In the genomic region with DNA sequence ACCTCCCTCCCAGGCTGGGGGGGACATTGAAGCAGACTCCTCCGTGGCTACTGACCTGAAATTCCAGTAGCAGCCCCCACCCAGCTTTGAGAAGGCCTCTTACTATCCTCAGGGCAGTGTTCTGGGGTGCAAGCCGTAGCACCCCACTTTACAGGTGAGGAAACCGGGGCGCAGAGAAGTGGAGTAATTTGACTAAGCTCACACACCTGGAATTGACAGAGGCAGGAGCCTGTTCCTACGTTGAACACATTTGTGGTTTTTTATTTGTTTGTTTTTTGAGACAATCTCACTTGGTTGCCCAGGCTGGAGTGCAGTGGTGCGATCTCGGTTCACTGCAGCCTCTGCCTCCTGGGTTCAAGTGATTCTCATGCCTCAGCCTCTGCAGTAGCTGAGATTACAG, we compare ENCODE assay signal across 23 cellular contexts. TPM values are rescaled to one million over a fixed set of nuclear protein-coding genes. Genes with fewer than 3 reads are reported as not detected.
DNase-seq lines count a peak whose midpoint lies in the region; ATAC-seq, FAIRE-seq and TF ChIP-seq lines count a peak whose summit lies in the region.
"Had no signal": no experiment of that assay in that cellular context is flagged by ENCODE, and none has a peak within 500 bp of the region (broad histone marks: within the 10 kb centered on the region; RNA-seq: fewer than 3 reads in every experiment).

No MANE protein-coding gene starts in this region.

- no peak overlapping the region for H2BK20ac ChIP-seq in H1 (ENCODE audit: low read length)

- DNase-seq in CD8-positive, alpha-beta T cell, result no peak
- no peak for DNase-seq in H1 (ENCODE audit: low read depth in 1 of 2, low spot score in 2 of 2)
- DNase-seq in spleen, result no peak
- DNase-seq in NCI-H2196 (lab: John Stamatoyannopoulos, UW; ENCODE audit: unreplicated experiment), result no peak
- DNase-seq in effector CD4-positive, alpha-beta T cell, result no peak
- no peak for DNase-seq in right atrium auricular region (ENCODE audit: low spot score)
- DNase-seq: SIG-M5 had no signal

- 0 out of 2 replicates have a peak overlapping the region, but pooled peaks have one; percentile 77 for H2BK12ac ChIP-seq in H1 (ENCODE audit: low read depth, low read length)

- no peaks in the 10 kb centered on the region for H3K4me1 ChIP-seq in CD8-positive, alpha-beta T cell (ENCODE audit: insufficient read depth, low read length)
- H3K4me1 ChIP-seq in HEK293 (ENCODE audit: control insufficient read depth, insufficient read depth, low read length) (0 out of 2 replicates have a peak, but pooled peaks cover 4% of the 10 kb centered on the region), H1 (replicated peaks in 1 of 4; ENCODE audit: control insufficient read depth in 3 of 4, insufficient read depth in 4 of 4, low read length in 3 of 4) (peaks cover 0 to 3% (median under 1%) of the 10 kb centered on the region in 4 experiments; a peak in 2 of 7 replicates), spleen (peaks cover 0 to 41% (median 14%) of the 10 kb centered on the region in 6 donors), right atrium auricular region (no peaks in the 10 kb centered on the region)
- H3K4me1 ChIP-seq: colonic mucosa, psoas muscle, tibial artery had no signal

- CTCF ChIA-PET in CD8-positive, alpha-beta T cell (lab: Charles Lee), result interaction anchor here (0.7 to 10.1 kb wide), 24 partner anchors 8 to 215 kb away, joined by 3 to 104 read pairs (median 4); no protein-coding TSS in a partner anchor
- CTCF ChIA-PET in HEK293 (lab: Yijun Ruan, JAX) (interaction anchor here (0.5 to 2.4 kb wide), 22 partner anchors 12 to 320 kb away, joined by 3 to 27 read pairs (median 3); no protein-coding TSS in a partner anchor), H1 (lab: Charles Lee; ENCODE audit: partially characterized antibody) (interaction anchor here (0.6 to 11.1 kb wide), 33 partner anchors 12 to 316 kb away, joined by 3 to 162 read pairs (median 4); partner anchors contain the start of gene GNA15)

- H2AFZ ChIP-seq in H1 (ENCODE audit: low read length), result peak overlapping the region; percentile 93; the same call in 1 of the 2 replicates

- H3K18ac ChIP-seq in H1 (ENCODE audit: extremely low read depth, low read length), result no peak overlapping the region

- no peak overlapping the region for H3K4ac ChIP-seq in H1 (replicated peaks; ENCODE audit: insufficient read length, low read depth, low read length)

- no peak overlapping the region for H3K23ac ChIP-seq in H1 (ENCODE audit: insufficient read length)

- no peak overlapping the region for H3K14ac ChIP-seq in H1 (ENCODE audit: insufficient read length)

- H3K23me2 ChIP-seq in H1 (ENCODE audit: low read depth, low read length), result no peaks in the 10 kb centered on the region

- H3K4me1 Mint-ChIP-seq in CD8-positive, alpha-beta T cell (ENCODE audit: low read depth), result peaks cover 14% of the 10 kb centered on the region

- H2BK5ac ChIP-seq in H1 (ENCODE audit: low read depth, low read length), result no peak overlapping the region

- TF ChIP-seq EP300 in H1 (IDR thresholded peaks at IDR 0.05; ENCODE audit: borderline replicate concordance in 1 of 2, low read depth in 2 of 2, low read length in 2 of 2), result no peak

- no peak overlapping the region for H3K27ac ChIP-seq in CD8-positive, alpha-beta T cell (ENCODE audit: low read depth, low read length)
- H3K27ac ChIP-seq in HEK293 (ENCODE audit: extremely low read depth, low read depth, low read length) (no peak overlapping the region), H1 (ENCODE audit: low read depth, low read length) (no peak overlapping the region), spleen (peak overlapping the region in 7 of 8 donors; percentile 77 to 97 (median 90)), right atrium auricular region (no peak overlapping the region)
- H3K27ac ChIP-seq: colonic mucosa, epithelial cell of prostate, left ventricle myocardium inferior, psoas muscle, tibial artery had no signal

- no peak overlapping the region for H4K8ac ChIP-seq in H1 (ENCODE audit: extremely low read depth, insufficient read depth, low read length)

- H4K5ac ChIP-seq in H1 (ENCODE audit: insufficient read length, low read depth, low read length), result no peak overlapping the region

- H3K36me3 ChIP-seq in CD8-positive, alpha-beta T cell (ENCODE audit: insufficient read depth, low read length), result no peaks in the 10 kb centered on the region
- H3K36me3 ChIP-seq in HEK293 (ENCODE audit: control insufficient read depth in 2 of 2, insufficient read depth in 1 of 2, low read length in 2 of 2) (no peaks in the 10 kb centered on the region), H1 (ENCODE audit: control insufficient read depth in 2 of 4, insufficient read depth in 4 of 4, low read length in 3 of 4) (no peaks in the 10 kb centered on the region), spleen (peaks cover 0 to 31% (median 0%) of the 10 kb centered on the region in 6 donors), right atrium auricular region (no peaks in the 10 kb centered on the region)
- H3K36me3 ChIP-seq: colonic mucosa, left ventricle myocardium inferior, tibial artery had no signal

- H3K79me2 ChIP-seq in H1 (ENCODE audit: control insufficient read depth in 1 of 2, insufficient read depth in 2 of 2, low read length in 2 of 2), result no peaks in the 10 kb centered on the region

- no peak overlapping the region for H3K9ac ChIP-seq in H1 (replicated peaks in 1 of 4; ENCODE audit: extremely low read depth in 1 of 4, low read depth in 3 of 4, low read length in 3 of 4)

- H3K9me3 Mint-ChIP-seq in CD8-positive, alpha-beta T cell, result peaks cover 4% of the 10 kb centered on the region
- H3K9me3 Mint-ChIP-seq: activated B cell treated with CpG ODN at 0.5 μM for 24 hours had no signal

- H3K4me2 ChIP-seq in H1 (ENCODE audit: insufficient read depth in 1 of 2, low read depth in 2 of 2, low read length in 2 of 2), result peak overlapping the region; percentile 39 to 86; a peak in 3 of 4 replicates

- no peak for ATAC-seq in CD8-positive, alpha-beta T cell

- H3K27me3 Mint-ChIP-seq in CD8-positive, alpha-beta T cell (ENCODE audit: low read depth), result no peaks in the 10 kb centered on the region
- H3K27me3 Mint-ChIP-seq: activated B cell treated with CpG ODN at 0.5 μM for 24 hours; activated naive CD8-positive, alpha-beta T cell treated with anti-CD3 and anti-CD28 coated beads, Interleukin-2, amount 50 U/mL, for 24 hours; CD4-positive, alpha-beta memory T cell; naive B cell had no signal

- H3K27ac Mint-ChIP-seq in CD8-positive, alpha-beta T cell, result peak overlapping the region; percentile 14
- H3K27ac Mint-ChIP-seq: activated B cell treated with CpG ODN at 0.5 μM for 24 hours; activated naive CD8-positive, alpha-beta T cell treated with anti-CD3 and anti-CD28 coated beads, Interleukin-2, amount 50 U/mL, for 24 hours; activated T-cell treated with anti-CD3 and anti-CD28 coated beads, Interleukin-2, amount 50 U/mL, for 72 hours; mesothelial cell of epicardium had no signal

- no peaks in the 10 kb centered on the region for H3K36me3 Mint-ChIP-seq in CD8-positive, alpha-beta T cell
- H3K36me3 Mint-ChIP-seq: mesothelial cell of epicardium, naive B cell had no signal

- no peaks in the 10 kb centered on the region for H3K27me3 ChIP-seq in CD8-positive, alpha-beta T cell (ENCODE audit: insufficient read depth, low read length)
- peaks cover 0 to 5% (median 2%) of the 10 kb centered on the region in 4 experiments; a peak in 3 of 7 replicates for H3K27me3 ChIP-seq in H1 (replicated peaks in 1 of 4; ENCODE audit: control insufficient read depth in 3 of 4, extremely low read depth in 1 of 4, insufficient read depth in 3 of 4, low read length in 3 of 4)
- H3K27me3 ChIP-seq in spleen (replicated peaks in 1 of 7), result no peaks in the 10 kb centered on the region
- no peaks in the 10 kb centered on the region for H3K27me3 ChIP-seq in right atrium auricular region
- H3K27me3 ChIP-seq: colonic mucosa had no signal

- no peak overlapping the region for H3K56ac ChIP-seq in H1 (replicated peaks; ENCODE audit: insufficient read length, low read depth, low read length)

- no peak for FAIRE-seq in H1 (lab: Jason Lieb, UNC)
- FAIRE-seq: astrocyte, H54, RCC 7860 had no signal

- H2BK15ac ChIP-seq in H1 (ENCODE audit: low read length), result no peak overlapping the region

- no peak overlapping the region for H2AK5ac ChIP-seq in H1 (ENCODE audit: low read depth, low read length)

- no peak overlapping the region for H4K91ac ChIP-seq in H1 (replicated peaks; ENCODE audit: insufficient read length, low read length)

- H3K79me1 ChIP-seq in H1 (ENCODE audit: low read depth, low read length), result no peaks in the 10 kb centered on the region

- H3K4me3 Mint-ChIP-seq in CD8-positive, alpha-beta T cell, result no peak overlapping the region
- H3K4me3 Mint-ChIP-seq: activated naive CD8-positive, alpha-beta T cell treated with anti-CD3 and anti-CD28 coated beads, Interleukin-2, amount 50 U/mL, for 24 hours; activated T-cell treated with anti-CD3 and anti-CD28 coated beads, Interleukin-2, amount 50 U/mL, for 72 hours had no signal

- no peaks in the 10 kb centered on the region for H3K9me3 ChIP-seq in CD8-positive, alpha-beta T cell (ENCODE audit: low read length)
- H3K9me3 ChIP-seq in HEK293 (ENCODE audit: control insufficient read depth, insufficient read depth, low read depth, low read length) (no peaks in the 10 kb centered on the region), H1 (ENCODE audit: insufficient read depth in 2 of 2, low read depth in 1 of 2, low read length in 1 of 2) (no peaks in the 10 kb centered on the region), spleen (peaks cover 0 to 5% (median 0%) of the 10 kb centered on the region in 8 donors), right atrium auricular region (no peaks in the 10 kb centered on the region)
- H3K9me3 ChIP-seq: colonic mucosa, psoas muscle had no signal

- no peaks in the 10 kb centered on the region for H4K20me1 ChIP-seq in H1 (replicated peaks in 1 of 2; ENCODE audit: control insufficient read depth in 1 of 2, insufficient read depth in 2 of 2, low read length in 2 of 2)

- 83% methylated on average over 7 of the region's 7 CpGs; no CpG with 5 or more reads in 1 of the 2 experiments for WGBS in H1 (ENCODE audit: extremely low coverage in 1 of 2, insufficient coverage in 1 of 2, insufficient read length in 1 of 2, insufficient replicate concordance in 2 of 2, low coverage in 1 of 2, low lambda C conversion rate in 2 of 2, missing lambda C conversion rate in 1 of 2), 2 experiments
- 62 to 86% (median 77%) methylated on average over 7 of the region's 7 CpGs for WGBS in spleen, 5 donors

- POLR2A ChIA-PET in CD8-positive, alpha-beta T cell (lab: Charles Lee), result interaction anchor here (0.9 kb wide), 1 partner anchor 22 kb away, joined by 3 read pairs; no protein-coding TSS in a partner anchor
- POLR2A ChIA-PET in HEK293 (lab: Yijun Ruan, JAX), result interaction anchor here (0.6 to 1.1 kb wide), 2 partner anchors 213 to 326 kb away, joined by 3 read pairs; no protein-coding TSS in a partner anchor
- POLR2A ChIA-PET in H1 (lab: Charles Lee; ENCODE audit: partially characterized antibody), result interaction anchor here (0.6 to 1.6 kb wide), 3 partner anchors 36 to 377 kb away, joined by 3 to 4 read pairs (median 4); no protein-coding TSS in a partner anchor

- H2BK120ac ChIP-seq in H1 (replicated peaks; ENCODE audit: low read depth, low read length), result no peak overlapping the region

- TF ChIP-seq CTCF in CD8-positive, alpha-beta T cell (IDR thresholded peaks at IDR 0.05), result no peak
- TF ChIP-seq CTCF in HEK293 (tag by site-specific recombination; IDR thresholded peaks at IDR 0.05) (no peak), H1 (IDR thresholded peaks at IDR 0.05; ENCODE audit: control extremely low read depth in 1 of 3, insufficient read depth in 1 of 3, low read depth in 1 of 3, low read length in 3 of 3) (no peak), spleen (IDR thresholded peaks at IDR 0.05 in 8 of 11, conservative IDR thresholded peaks at IDR 0.05 in 3 of 11) (no peak), right atrium auricular region (IDR thresholded peaks at IDR 0.05) (no peak)

- no peak for TF ChIP-seq RAD21 in H1 (IDR thresholded peaks at IDR 0.05 in 1 of 2, conservative IDR thresholded peaks at IDR 0.05 in 1 of 2; ENCODE audit: low read depth in 2 of 2, low read length in 2 of 2)

- intact Hi-C loops in CD8-positive, alpha-beta T cell (cut with DNase I, micrococcal nuclease), result loop anchor here (1.0 to 2.0 kb wide), 7 partner anchors 18 to 208 kb away; no protein-coding TSS in a partner anchor
- intact Hi-C loops in spleen (cut with DNase I; ENCODE audit: low total_unique reads), result loop anchor here (5.0 kb wide), 1 partner anchor 207 kb away; no protein-coding TSS in a partner anchor

- H3K4me3 ChIP-seq in CD8-positive, alpha-beta T cell (ENCODE audit: low read depth, low read length), result no peak overlapping the region
- H3K4me3 ChIP-seq in HEK293 (ENCODE audit: low read depth, low read length), result no peak overlapping the region
- peak overlapping the region in 2 of 4 experiments; percentile 36 to 54; a peak in 4 of 8 replicates for H3K4me3 ChIP-seq in H1 (ENCODE audit: extremely low read depth in 1 of 4, insufficient read depth in 2 of 4, low read depth in 3 of 4, low read length in 4 of 4)
- peak overlapping the region in 1 of 8 donors; percentile 58 for H3K4me3 ChIP-seq in spleen
- H3K4me3 ChIP-seq in right atrium auricular region, result no peak overlapping the region
- H3K4me3 ChIP-seq: colonic mucosa, left ventricle myocardium inferior, psoas muscle, tibial artery had no signal

- TF ChIP-seq POLR2A in H1 (IDR thresholded peaks at IDR 0.05; ENCODE audit: control extremely low read depth in 1 of 2, low read depth in 2 of 2, low read length in 2 of 2) (no peak), spleen (IDR thresholded peaks at IDR 0.05) (no peak)

RNA-seq across cellular contexts. Expression of gene S1PR4, which starts 14.6 kb away (rescaled TPM):
- total RNA-seq in CD8-positive, alpha-beta T cell, result 10 to 100 TPM; 76.3 to 80.3 TPM
- total RNA-seq in H1 (2021; fragmentation: NEBNext Ultra II Directional; extraction: Animal tissue kit (Norgen Biotek cat#: 25700)), result not detected in 2 replicates
- polyA plus RNA-seq in H1 (2011; rRNA removed) (0.05 TPM in 1 of 2 replicates, not detected in the other), spleen (10 to 100 TPM; 44.7 to 68.9 (median 59.6) TPM)
- not detected for polyA plus RNA-seq in H1 (2011; cell fraction: cytosol; rRNA removed)
- not detected for polyA plus RNA-seq in H1 (2011; cell fraction: nucleus; rRNA removed)
- polyA plus RNA-seq in H1 (2012, experiment 1 of 2), result not detected in 4 replicates
- not detected for polyA plus RNA-seq in H1 (2012, experiment 2 of 2)
- polyA plus RNA-seq in H1 (2013, experiment 1 of 2), result not detected
- not detected for polyA plus RNA-seq in H1 (2013, experiment 2 of 2)
- polyA minus RNA-seq in H1 (2011; rRNA and poly(A)+ RNA removed), result not detected in 2 replicates
- not detected for polyA minus RNA-seq in H1 (2011; cell fraction: cytosol; rRNA and poly(A)+ RNA removed)
- not detected for polyA minus RNA-seq in H1 (2011; cell fraction: nucleus; rRNA and poly(A)+ RNA removed)
- total RNA-seq in spleen (100 to 1,000 TPM in 2 of 7 donors, 10 to 100 TPM in 5; 46.3 to 171 (median 64.4) TPM), right atrium auricular region (under 1 TPM; 0.48 to 0.94 TPM)
- total RNA-seq: astrocyte, LHCN-M2, mesothelial cell of epicardium had no signal

RNA-seq across cellular contexts. Expression of gene NCLN, which starts 21.8 kb away (rescaled TPM):
- 10 to 100 TPM; 47.3 to 55.7 TPM for total RNA-seq in CD8-positive, alpha-beta T cell
- 103 and 105 TPM in 2 replicates for total RNA-seq in H1 (2021; fragmentation: NEBNext Ultra II Directional; extraction: Animal tissue kit (Norgen Biotek cat#: 25700))
- 89.2 and 119 TPM in 2 replicates for polyA plus RNA-seq in H1 (2011; rRNA removed)
- 75.6 TPM for polyA plus RNA-seq in H1 (2011; cell fraction: cytosol; rRNA removed)
- 144 TPM for polyA plus RNA-seq in H1 (2011; cell fraction: nucleus; rRNA removed)
- polyA plus RNA-seq in H1 (2012, experiment 1 of 2), result 69.2 to 103 TPM (median 103 TPM) in 4 replicates
- 80.4 TPM for polyA plus RNA-seq in H1 (2012, experiment 2 of 2)
- 121 TPM for polyA plus RNA-seq in H1 (2013, experiment 1 of 2)
- polyA plus RNA-seq in H1 (2013, experiment 2 of 2), result 121 TPM
- polyA minus RNA-seq in H1 (2011; rRNA and poly(A)+ RNA removed), result 50.0 and 55.6 TPM in 2 replicates
- polyA minus RNA-seq in H1 (2011; cell fraction: cytosol; rRNA and poly(A)+ RNA removed), result 68.7 TPM
- polyA minus RNA-seq in H1 (2011; cell fraction: nucleus; rRNA and poly(A)+ RNA removed), result 52.1 TPM
- total RNA-seq in spleen, result 10 to 100 TPM; 37.8 to 59.2 (median 47.1) TPM
- 10 to 100 TPM; 41.4 to 89.5 (median 79.6) TPM for polyA plus RNA-seq in spleen
- total RNA-seq in right atrium auricular region, result 10 to 100 TPM; 23.3 to 24.9 TPM

RNA-seq across cellular contexts. Expression of gene GNA15, which starts 28.1 kb away (rescaled TPM):
- total RNA-seq in CD8-positive, alpha-beta T cell, result 1 to 10 TPM; 6.2 to 6.7 TPM
- 0.25 and 0.26 TPM in 2 replicates for total RNA-seq in H1 (2021; fragmentation: NEBNext Ultra II Directional; extraction: Animal tissue kit (Norgen Biotek cat#: 25700))
- 0.36 and 0.45 TPM in 2 replicates for polyA plus RNA-seq in H1 (2011; rRNA removed)
- polyA plus RNA-seq in H1 (2011; cell fraction: cytosol; rRNA removed), result 0.61 TPM
- polyA plus RNA-seq in H1 (2011; cell fraction: nucleus; rRNA removed), result 0.16 TPM
- 0.13 to 0.46 TPM (median 0.29 TPM) in 3 of 4 replicates, not detected in the other for polyA plus RNA-seq in H1 (2012, experiment 1 of 2)
- polyA plus RNA-seq in H1 (2012, experiment 2 of 2), result 0.14 TPM
- polyA plus RNA-seq in H1 (2013, experiment 1 of 2), result 0.36 TPM
- 0.40 TPM for polyA plus RNA-seq in H1 (2013, experiment 2 of 2)
- polyA minus RNA-seq in H1 (2011; rRNA and poly(A)+ RNA removed), result 0.07 and 0.13 TPM in 2 replicates
- not detected for polyA minus RNA-seq in H1 (2011; cell fraction: cytosol; rRNA and poly(A)+ RNA removed)
- polyA minus RNA-seq in H1 (2011; cell fraction: nucleus; rRNA and poly(A)+ RNA removed), result not detected
- total RNA-seq in spleen, result 10 to 100 TPM in 6 of 7 donors, 1 to 10 TPM in 1; 9.8 to 24.9 (median 12.7) TPM
- 1 to 10 TPM; 3.8 to 7.6 (median 5.2) TPM for polyA plus RNA-seq in spleen
- total RNA-seq in right atrium auricular region, result 1 to 10 TPM in 1 of 2 donors, under 1 TPM in 1; 0.74 to 3.0 TPM
- total RNA-seq: astrocyte had no signal

Comparison
In these comparisons a context has a peak if more than half of its experiments do, and no peak if none do; other contexts are left out.
1. H3K27ac ChIP-seq: peak in spleen (7 of 8); none in CD8-positive, alpha-beta T cell (single experiment), HEK293 (single experiment), H1 (single experiment) and right atrium auricular region (0 of 2).
2. RNA of gene S1PR4, which starts 14.6 kb away (total RNA-seq): 76.3 to 80.3 TPM in CD8-positive, alpha-beta T cell and 46.3 to 171 TPM in spleen; 0.48 to 0.94 TPM in right atrium auricular region and not detected in H1; every median in the first group is over 10 times any median in the second.